In the genomic region with DNA sequence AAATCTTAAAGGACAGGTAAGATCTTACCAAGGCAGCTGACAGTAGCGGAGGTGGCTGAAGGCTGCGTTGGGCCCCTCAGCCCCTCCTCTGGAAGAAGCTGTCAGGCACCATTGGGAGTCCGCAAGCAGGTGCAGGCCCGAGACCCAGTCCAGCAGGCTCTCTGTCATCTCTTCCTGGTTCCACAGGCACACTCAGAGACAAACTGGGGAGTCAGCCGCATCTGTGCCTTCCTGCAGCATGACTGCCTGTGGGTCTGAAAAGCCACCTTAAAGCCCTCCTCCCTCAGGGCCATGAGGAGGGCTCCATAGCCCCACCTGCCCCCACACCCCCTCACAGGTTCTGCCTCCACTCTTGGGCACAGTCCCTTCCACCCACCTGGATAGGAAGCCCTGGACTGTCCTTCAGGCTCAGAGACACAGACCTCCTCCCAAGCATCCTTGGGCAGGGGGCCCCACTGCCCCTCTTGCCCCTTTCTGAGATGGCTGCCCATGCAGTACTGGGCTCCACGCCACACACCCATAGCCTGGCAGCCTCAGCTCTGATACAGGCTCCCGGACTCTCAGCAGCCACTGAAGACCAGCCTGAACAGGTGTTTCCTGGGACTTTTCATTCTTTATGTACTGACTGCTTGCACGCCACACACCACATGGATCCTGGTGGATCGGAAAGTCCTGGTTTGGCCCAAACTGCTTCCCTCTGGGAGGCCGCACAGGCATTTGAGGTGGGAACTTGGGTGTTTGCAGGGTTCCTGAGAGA, we compare ENCODE assay signal across 28 cellular contexts.
DNase-seq lines count a peak whose midpoint lies in the region; ATAC-seq, FAIRE-seq and TF ChIP-seq lines count a peak whose summit lies in the region.
"Had no signal": no experiment of that assay in that cellular context is flagged by ENCODE, and none has a peak within 500 bp of the region (broad histone marks: within the 10 kb centered on the region; RNA-seq: fewer than 3 reads in every experiment).

No MANE protein-coding gene starts in this region.

- TF ChIP-seq POLR2A in spleen (IDR thresholded peaks at IDR 0.05), result no peak

- FAIRE-seq in kidney (lab: Jason Lieb, UNC), result no peak
- FAIRE-seq: colon, G401.6, K562 had no signal

- H3K4me3 Mint-ChIP-seq in activated naive CD8-positive, alpha-beta T cell treated with anti-CD3 and anti-CD28 coated beads, Interleukin-2, amount 50 U/mL, for 24 hours, result no peak overlapping the region
- H3K4me3 Mint-ChIP-seq: activated T-helper 1 cell treated with anti-CD3 and anti-CD28 coated beads, Interleukin-12 subunit alpha, Interleukin-12 subunit beta, Interleukin-2, Interleukin-4 antibody, amounts not matched to agents 30 ng/mL and 10 ng/mL and 1 ng/mL, durations not matched to agents 14 hours and 24 hours and 36 hours; stimulated activated naive CD8-positive, alpha-beta T cell treated with anti-CD3 and anti-CD28 coated beads, Interleukin-15, Interleukin-2, amounts not matched to agents 100 ng/mL and 50 ng/mL, for 24 hours; T-helper 1 cell treated with Interleukin-12 subunit alpha and Interleukin-12 subunit beta and Interleukin-4 antibody, amounts not matched to agents 30 μg/mL and 1 μg/mL, for 36 hours had no signal

- H3K27me3 Mint-ChIP-seq in activated naive CD8-positive, alpha-beta T cell treated with anti-CD3 and anti-CD28 coated beads, Interleukin-2, amount 50 U/mL, for 24 hours, result no peaks in the 10 kb centered on the region
- H3K27me3 Mint-ChIP-seq: stimulated activated naive CD8-positive, alpha-beta T cell treated with anti-CD3 and anti-CD28 coated beads, Interleukin-15, Interleukin-2, amounts not matched to agents 100 ng/mL and 50 ng/mL, for 24 hours had no signal

- 83 to 94% (median 88%) methylated on average over 8 to 10 of the region's 10 CpGs for WGBS in spleen, 5 donors

- H3K9me3 ChIP-seq in RWPE2 (ENCODE audit: severe bottlenecking), result no peaks in the 10 kb centered on the region
- H3K9me3 ChIP-seq in kidney (ENCODE audit: control insufficient read depth in 1 of 2, low read length in 2 of 2), result no peaks in the 10 kb centered on the region
- no peaks in the 10 kb centered on the region for H3K9me3 ChIP-seq in spleen
- H3K9me3 ChIP-seq: gastrocnemius medialis, neutrophil, tibial artery had no signal

- H3K4me3 ChIP-seq in H7 (ENCODE audit: insufficient read depth, low read depth, low read length), result no peak overlapping the region
- H3K4me3 ChIP-seq in RWPE2 (ENCODE audit: severe bottlenecking), result no peak overlapping the region
- no peak overlapping the region for H3K4me3 ChIP-seq in kidney (ENCODE audit: low read length in 2 of 2)
- no peak overlapping the region for H3K4me3 ChIP-seq in spleen
- H3K4me3 ChIP-seq: gastrocnemius medialis, hepatocyte, K562, skin epidermis, tibial artery had no signal

- DNase-seq in H7 (peak; percentile 19), RWPE2 (ENCODE audit: low spot score) (peak; percentile 43), kidney (peak; percentile 49), spleen (peak; percentile 59), NAMALWA (ENCODE audit: low spot score) (no peak)
- no peak for DNase-seq in activated naive CD8-positive, alpha-beta T cell treated with anti-CD3 and anti-CD28 coated beads, Interleukin-2, amount 50 U/mL, for 24 hours
- DNase-seq: activated CD4-positive, alpha-beta T cell treated with anti-CD3 and anti-CD28 coated beads for 48 hours; activated naive CD4-positive, alpha-beta T cell treated with anti-CD3 and anti-CD28 coated beads, Interleukin-2, amount 50 U/mL, for 16 hours; amygdala; C1 segment of cervical spinal cord; COR-L47; DMS53; mesenchymal stem cell; NCI-H1105; NCI-H2029 treated with DMSO at 0.1 percent for 48 hours; NCI-H226; tibial artery had no signal

- peaks cover 3% of the 10 kb centered on the region for H3K36me3 Mint-ChIP-seq in activated naive CD8-positive, alpha-beta T cell treated with anti-CD3 and anti-CD28 coated beads, Interleukin-2, amount 50 U/mL, for 24 hours (ENCODE audit: low read depth)

- intact Hi-C loops in kidney (cut with DNase I), result no loop called here
- intact Hi-C loops in spleen (cut with DNase I; ENCODE audit: low total_unique reads), result no loop called here

- TF ChIP-seq CTCF in RWPE2 (IDR thresholded peaks at IDR 0.05; ENCODE audit: poor library complexity, severe bottlenecking) (no peak), kidney (IDR thresholded peaks at IDR 0.05; ENCODE audit: borderline replicate concordance, extremely low read depth, insufficient read depth) (no peak), spleen (IDR thresholded peaks at IDR 0.05 in 8 of 11, conservative IDR thresholded peaks at IDR 0.05 in 3 of 11) (no peak)

- no peaks in the 10 kb centered on the region for H3K4me1 ChIP-seq in RWPE2 (ENCODE audit: insufficient read depth, poor library complexity, severe bottlenecking)
- H3K4me1 ChIP-seq in kidney (ENCODE audit: control insufficient read depth in 1 of 2, insufficient read depth in 1 of 2, low read depth in 1 of 2, low read length in 2 of 2), result no peaks in the 10 kb centered on the region
- H3K4me1 ChIP-seq in spleen, result no peaks in the 10 kb centered on the region

- no peak overlapping the region for H3K9ac ChIP-seq in kidney (ENCODE audit: low read length in 2 of 2)

- ATAC-seq in RWPE2 (ENCODE audit: low read depth) (no peak), GM18907 (IDR thresholded peaks at IDR 0.05; ENCODE audit: unreplicated experiment) (no peak)
- no peak for ATAC-seq in activated naive CD8-positive, alpha-beta T cell treated with anti-CD3 and anti-CD28 coated beads, Interleukin-2, amount 50 U/mL, for 24 hours
- ATAC-seq: K562 had no signal

- no peaks in the 10 kb centered on the region for H3K36me3 ChIP-seq in H7 (replicated peaks; ENCODE audit: control insufficient read depth, insufficient read depth, low read length)
- H3K36me3 ChIP-seq in RWPE2 (ENCODE audit: low read depth), result no peaks in the 10 kb centered on the region
- no peaks in the 10 kb centered on the region for H3K36me3 ChIP-seq in kidney (ENCODE audit: control insufficient read depth in 1 of 2, insufficient read depth in 2 of 2, low read length in 2 of 2)
- H3K36me3 ChIP-seq in spleen, result peaks cover 0 to 13% (median 0%) of the 10 kb centered on the region in 6 donors
- H3K36me3 ChIP-seq: gastrocnemius medialis had no signal

- H3K27ac ChIP-seq in RWPE2 (ENCODE audit: poor library complexity, severe bottlenecking) (no peak overlapping the region), kidney (ENCODE audit: low read depth in 2 of 2, low read length in 2 of 2) (no peak overlapping the region), spleen (no peak overlapping the region)
- H3K27ac ChIP-seq: gastrocnemius medialis, hepatocyte, neutrophil, skin epidermis, tibial artery had no signal

- no peaks in the 10 kb centered on the region for H3K27me3 ChIP-seq in H7 (ENCODE audit: control insufficient read depth, insufficient read depth, low read length)
- H3K27me3 ChIP-seq in RWPE2 (ENCODE audit: insufficient read depth, poor library complexity, severe bottlenecking), result no peaks in the 10 kb centered on the region
- H3K27me3 ChIP-seq in spleen (replicated peaks in 1 of 7), result no peaks in the 10 kb centered on the region
- H3K27me3 ChIP-seq: gastrocnemius medialis, hepatocyte, neutrophil, tibial artery had no signal

- no peaks in the 10 kb centered on the region for H3K4me1 Mint-ChIP-seq in activated naive CD8-positive, alpha-beta T cell treated with anti-CD3 and anti-CD28 coated beads, Interleukin-2, amount 50 U/mL, for 24 hours

- H3K27ac Mint-ChIP-seq in activated naive CD8-positive, alpha-beta T cell treated with anti-CD3 and anti-CD28 coated beads, Interleukin-2, amount 50 U/mL, for 24 hours, result no peak overlapping the region
- H3K27ac Mint-ChIP-seq: activated T-helper 1 cell treated with anti-CD3 and anti-CD28 coated beads, Interleukin-12 subunit alpha, Interleukin-12 subunit beta, Interleukin-2, Interleukin-4 antibody, amounts not matched to agents 30 ng/mL and 10 ng/mL and 1 ng/mL, durations not matched to agents 14 hours and 24 hours and 36 hours; stimulated activated naive CD8-positive, alpha-beta T cell treated with anti-CD3 and anti-CD28 coated beads, Interleukin-15, Interleukin-2, amounts not matched to agents 100 ng/mL and 50 ng/mL, for 24 hours; T-helper 1 cell treated with Interleukin-12 subunit alpha and Interleukin-12 subunit beta and Interleukin-4 antibody, amounts not matched to agents 30 μg/mL and 1 μg/mL, for 36 hours had no signal

- H3K9me3 Mint-ChIP-seq in activated naive CD8-positive, alpha-beta T cell treated with anti-CD3 and anti-CD28 coated beads, Interleukin-2, amount 50 U/mL, for 24 hours, result no peaks in the 10 kb centered on the region
- H3K9me3 Mint-ChIP-seq: activated T-helper 1 cell treated with anti-CD3 and anti-CD28 coated beads, Interleukin-12 subunit alpha, Interleukin-12 subunit beta, Interleukin-2, Interleukin-4 antibody, amounts not matched to agents 30 ng/mL and 10 ng/mL and 1 ng/mL, durations not matched to agents 14 hours and 24 hours and 36 hours; stimulated activated naive CD8-positive, alpha-beta T cell treated with anti-CD3 and anti-CD28 coated beads, Interleukin-15, Interleukin-2, amounts not matched to agents 100 ng/mL and 50 ng/mL, for 24 hours; T-helper 1 cell treated with Interleukin-12 subunit alpha and Interleukin-12 subunit beta and Interleukin-4 antibody, amounts not matched to agents 30 μg/mL and 1 μg/mL, for 36 hours had no signal

Comparison
In these comparisons a context has a peak if more than half of its experiments do, and no peak if none do; other contexts are left out.
1. DNase-seq: peak in H7 (single experiment), RWPE2 (single experiment), kidney (single experiment) and spleen (single experiment); none in NAMALWA (single experiment) and activated naive CD8-positive, alpha-beta T cell treated with anti-CD3 and anti-CD28 coated beads, Interleukin-2, amount 50 U/mL, for 24 hours (single experiment).